Comparison of ENCODE assay signal across 10 cellular contexts in genomic region chr21:15682182-15682895, GRCh38. TPM values are rescaled to one million over a fixed set of nuclear protein-coding genes. Genes with fewer than 3 reads are reported as not detected.
A peak's percentile ranks its signal among the peaks of the same experiment; 100 is the strongest.
DNase-seq lines count a peak whose midpoint lies in the region; ATAC-seq and TF ChIP-seq lines count a peak whose summit lies in the region.
"Had no signal": no experiment of that assay in that cellular context is flagged by ENCODE, and none has a peak within 500 bp of the region (broad histone marks: within the 10 kb centered on the region; RNA-seq: fewer than 3 reads in every experiment).

No MANE protein-coding gene starts in this region.

- TF ChIP-seq RAD21 in HCT116 (IDR thresholded peaks at IDR 0.05; ENCODE audit: low read depth), result no peak

- BruUV-seq in HCT116 (replicated peaks; lab: Mats Ljungman, UMichigan), result no TSS peak

- intact Hi-C loops in HCT116 (cut with micrococcal nuclease), result no loop called here

- ATAC-seq in HCT116 (no peak), HG03280 (IDR thresholded peaks at IDR 0.05; ENCODE audit: unreplicated experiment) (no peak)

- no peaks in the 10 kb centered on the region for H3K9me2 ChIP-seq in HCT116 (ENCODE audit: insufficient read depth)

- no peaks in the 10 kb centered on the region for H3K27me3 ChIP-seq in HCT116 (ENCODE audit: insufficient read depth, low read length)

- H3K4me1 ChIP-seq in HCT116 (ENCODE audit: control insufficient read depth in 1 of 2, insufficient read depth in 2 of 2, low read length in 2 of 2), result peaks cover 0 to 3% of the 10 kb centered on the region in 2 experiments; a peak in 1 of 4 replicates

- no peak for TF ChIP-seq POLR2A in HCT116 (IDR thresholded peaks at IDR 0.05; ENCODE audit: borderline replicate concordance, extremely low read depth, insufficient read depth, insufficient read length)

- H3K4me3 ChIP-seq in HCT116 (replicated peaks in 1 of 2; ENCODE audit: low read depth in 1 of 2, low read length in 2 of 2) (no peak overlapping the region), fibroblast of mammary gland (ENCODE audit: control insufficient read depth, low read depth, low read length) (no peak overlapping the region)

- no peak overlapping the region for H3K9ac ChIP-seq in HCT116 (ENCODE audit: low read length)

- H3K9me3 ChIP-seq in HCT116 (ENCODE audit: control insufficient read depth in 1 of 2, insufficient read depth in 1 of 2, low read depth in 1 of 2, low read length in 2 of 2), result no peaks in the 10 kb centered on the region

- POLR2A ChIA-PET in HCT116 (lab: Charles Lee) (no interaction called here), RWPE1 (lab: Yijun Ruan, JAX; ENCODE audit: low non-redundant PET) (no interaction called here)

- no peaks in the 10 kb centered on the region for H3K79me2 ChIP-seq in HCT116 (ENCODE audit: insufficient read depth, low read length)

- H3K36me3 ChIP-seq in HCT116 (ENCODE audit: control insufficient read depth in 1 of 2, insufficient read depth in 2 of 2, low read length in 2 of 2), result no peaks in the 10 kb centered on the region

- H3K27ac ChIP-seq in HCT116 (ENCODE audit: low read depth, low read length) (no peak overlapping the region), RWPE1 (no peak overlapping the region; the same call in 1 of the 2 replicates)

- H3K4me2 ChIP-seq in HCT116 (ENCODE audit: low read length), result no peak overlapping the region

- H2AFZ ChIP-seq in HCT116 (ENCODE audit: low read depth, low read length, poor library complexity, severe bottlenecking), result peak overlapping the region; percentile 46

- no peaks in the 10 kb centered on the region for H4K20me1 ChIP-seq in HCT116 (ENCODE audit: insufficient read depth)

- DNase-seq in HCT116 (ENCODE audit: low read depth, low spot score), result no peak
- DNase-seq in RWPE1 (ENCODE audit: low spot score), result peak; percentile 39
- peak; percentile 88 for DNase-seq in fibroblast of mammary gland (ENCODE audit: low read depth)
- DNase-seq in renal cortical epithelial cell (ENCODE audit: low read depth), result peak; percentile 76
- DNase-seq in NCI-H1417 treated with DMSO at 0.1 percent for 48 hours (lab: John Stamatoyannopoulos, UW), result no peak
- DNase-seq in 8988T, result no peak
- DNase-seq: activated effector memory CD4-positive, alpha-beta T cell treated with anti-CD3 and anti-CD28 coated beads, Interleukin-2, amount 50 U/mL, for 16 hours; RPMI8226; stimulated activated CD4-positive, alpha-beta T cell treated with anti-CD3 and anti-CD28 coated beads, Interleukin-1b, Interleukin-23, amount 100 ng/mL, for 48 hours had no signal

- RAD21 ChIA-PET in HCT116 (lab: Charles Lee; ENCODE audit: low non-redundant PET in 1 of 2, low total read pairs in 2 of 2, uncharacterized antibody in 2 of 2, unreplicated experiment in 2 of 2), result no interaction called here

- TF ChIP-seq CTCF in HCT116 (IDR thresholded peaks at IDR 0.05 in 2 of 3, conservative IDR thresholded peaks at IDR 0.05 in 1 of 3; ENCODE audit: borderline replicate concordance in 1 of 3, insufficient read depth in 1 of 3, low read depth in 2 of 3, low read length in 2 of 3), result no peak
- no peak for TF ChIP-seq CTCF in RWPE1 (conservative IDR thresholded peaks at IDR 0.05; ENCODE audit: low read depth)
- no peak for TF ChIP-seq CTCF in fibroblast of mammary gland (conservative IDR thresholded peaks at IDR 0.05; ENCODE audit: control insufficient read depth, insufficient read depth, low read depth, low read length)

- CTCF ChIA-PET in HCT116 (lab: Charles Lee) (no interaction called here), RWPE1 (lab: Yijun Ruan, JAX) (interaction anchor here (0.7 kb wide), 1 partner anchor 310 kb away, joined by 4 read pairs; no protein-coding TSS in a partner anchor)

TF ChIP-seq in HCT116, 20 proteins besides CTCF, POLR2A, EP300 and RAD21:
- peak; percentile 42; the same call in 1 of the 2 replicates for TF ChIP-seq CEBPB (IDR thresholded peaks at IDR 0.05; ENCODE audit: low read depth)
- TF ChIP-seq TCF7L2 (IDR thresholded peaks at IDR 0.05; ENCODE audit: borderline replicate concordance, extremely low read depth, insufficient read depth, insufficient read length), result no peak

RNA-seq across cellular contexts. Expression of gene USP25, which starts 47.4 kb away (rescaled TPM):
- total RNA-seq in HCT116 (2021; ENCODE audit: unreplicated experiment) (33.6 TPM), renal cortical epithelial cell (41.7 and 91.4 TPM in 2 replicates)
- 13.0 and 13.9 TPM in 2 replicates for polyA plus RNA-seq in HCT116 (2012)

Comparison
In these comparisons a context has a peak if more than half of its experiments do, and no peak if none do; other contexts are left out.
1. DNase-seq: peak in RWPE1 (single experiment), fibroblast of mammary gland (single experiment) and renal cortical epithelial cell (single experiment); none in HCT116 (single experiment), NCI-H1417 treated with DMSO at 0.1 percent for 48 hours (single experiment) and 8988T (single experiment).